14 cellular contexts compared by ENCODE assay signal in the genomic region with DNA sequence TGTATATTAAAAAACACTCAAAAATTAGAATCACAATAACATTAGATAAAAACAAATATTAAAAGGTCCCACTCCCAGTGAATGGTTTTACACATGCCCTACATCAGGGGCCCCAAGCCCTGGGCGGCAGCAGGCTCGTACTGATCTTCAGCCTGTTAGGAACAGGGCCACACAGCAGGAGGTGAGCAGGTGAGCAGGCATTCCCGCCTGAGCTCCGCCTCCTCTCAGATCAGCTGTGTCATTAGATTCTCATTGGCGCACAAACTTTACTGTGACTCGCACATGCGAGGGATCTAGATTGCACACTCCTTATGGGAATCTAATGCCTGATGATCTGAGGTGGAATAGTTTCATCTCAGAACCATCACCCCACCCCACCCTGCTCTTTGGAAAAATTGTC.
DNase-seq lines count a peak whose midpoint lies in the region; ATAC-seq and TF ChIP-seq lines count a peak whose summit lies in the region.
"Had no signal": no experiment of that assay in that cellular context is flagged by ENCODE, and none has a peak within 500 bp of the region (broad histone marks: within the 10 kb centered on the region; RNA-seq: fewer than 3 reads in every experiment).

No MANE protein-coding gene starts in this region.

- no peak overlapping the region for H3K27ac ChIP-seq in IMR-90 (ENCODE audit: insufficient read depth, low read length)
- peak overlapping the region; percentile 69 to 70 for H3K27ac ChIP-seq in ascending aorta
- no peak overlapping the region for H3K27ac ChIP-seq in mesendoderm (ENCODE audit: low read depth, low read length)
- H3K27ac ChIP-seq: 22Rv1, body of pancreas had no signal

- no TSS peak for BruUV-seq in IMR-90 (replicated peaks; lab: Mats Ljungman, UMichigan)

- H3K36me3 ChIP-seq in IMR-90 (ENCODE audit: control insufficient read depth, insufficient read depth, low read length) (peaks cover 8% of the 10 kb centered on the region), ascending aorta (peaks cover 0 to 14% of the 10 kb centered on the region in 2 donors), mesendoderm (ENCODE audit: control insufficient read depth, insufficient read depth, low read length) (no peaks in the 10 kb centered on the region)

- H3K9ac ChIP-seq in IMR-90 (ENCODE audit: low read depth, low read length) (no peak overlapping the region), mesendoderm (ENCODE audit: low read length) (no peak overlapping the region)

- H3K9me3 ChIP-seq in IMR-90 (ENCODE audit: control insufficient read depth, insufficient read depth, low read length) (no peaks in the 10 kb centered on the region), ascending aorta (no peaks in the 10 kb centered on the region)
- H3K9me3 ChIP-seq: body of pancreas, heart left ventricle, left lung had no signal

- H4K5ac ChIP-seq in IMR-90 (ENCODE audit: low read depth, low read length) (no peak overlapping the region), mesendoderm (ENCODE audit: low read length) (no peak overlapping the region)

- 100% methylated on average over 1 of the region's 7 CpGs; no CpG with 5 or more reads in 1 of the 2 experiments for WGBS in IMR-90 (ENCODE audit: extremely low coverage in 2 of 2, insufficient read length in 1 of 2), 2 experiments
- no CpG with 5 or more reads among the region's 7 CpGs for WGBS in mesendoderm (ENCODE audit: extremely low coverage, insufficient coverage, low lambda C conversion rate)

- H3K9me1 ChIP-seq in IMR-90 (ENCODE audit: insufficient read depth, low read length) = no peaks in the 10 kb centered on the region; the same call in 1 of the 2 replicates

- dilution Hi-C loops in IMR-90 (cut with HindIII; ENCODE audit: low sequenced_read_pairs, unreplicated experiment) = no loop called here

- H3K79me2 ChIP-seq in mesendoderm (ENCODE audit: control insufficient read depth, insufficient read depth, low read length) = no peaks in the 10 kb centered on the region

- H3K4me3 ChIP-seq in IMR-90 (ENCODE audit: insufficient read depth, low read depth, low read length) (no peak overlapping the region), ascending aorta (no peak overlapping the region), mesendoderm (ENCODE audit: low read length) (no peak overlapping the region)
- H3K4me3 ChIP-seq: body of pancreas, heart left ventricle, left lung had no signal

- H3K27me3 ChIP-seq in IMR-90 (ENCODE audit: control insufficient read depth, insufficient read depth, low read length) (no peaks in the 10 kb centered on the region), ascending aorta (no peaks in the 10 kb centered on the region), mesendoderm (ENCODE audit: insufficient read depth, low read length, poor library complexity) (no peaks in the 10 kb centered on the region)
- H3K27me3 ChIP-seq: body of pancreas, heart left ventricle, left lung had no signal

- no peak for ATAC-seq in IMR-90 (ENCODE audit: low read depth)
- ATAC-seq: body of pancreas, heart left ventricle, left lung had no signal

- H2BK15ac ChIP-seq in IMR-90 (ENCODE audit: low read depth, low read length) = no peak overlapping the region
- H2BK15ac ChIP-seq in mesendoderm (replicated peaks; ENCODE audit: low read depth) = no peak overlapping the region

- DNase-seq in DMS53 (lab: John Stamatoyannopoulos, UW) (peak; percentile 28), DMS53 treated with DMSO at 0.1 percent for 48 hours (lab: John Stamatoyannopoulos, UW; ENCODE audit: unreplicated experiment) (no peak), IMR-90 (no peak), ascending aorta (ENCODE audit: low spot score in 2 of 2) (no peak), mesendoderm (peak; percentile 31), D341Med (ENCODE audit: low spot score) (no peak), NCI-H1048 (lab: John Stamatoyannopoulos, UW) (no peak), NCI-H446 (lab: John Stamatoyannopoulos, UW) (no peak)
- DNase-seq: body of pancreas, Calu3, heart left ventricle, Right ventricle myocardium superior had no signal

- H2BK120ac ChIP-seq in IMR-90 (ENCODE audit: low read depth, low read length) (no peak overlapping the region), mesendoderm (ENCODE audit: low read depth, low read length) (no peak overlapping the region)

- intact Hi-C loops in IMR-90 (cut with micrococcal nuclease) (no loop called here), ascending aorta (cut with DNase I) (no loop called here)

- no peak overlapping the region for H2BK20ac ChIP-seq in IMR-90 (ENCODE audit: low read depth, low read length)

- H3K56ac ChIP-seq in IMR-90 (ENCODE audit: extremely low read depth, insufficient read depth, low read length) (no peak overlapping the region), mesendoderm (ENCODE audit: low read length) (no peak overlapping the region)

- H2AFZ ChIP-seq in IMR-90 (replicated peaks; ENCODE audit: low read length, poor library complexity) = no peak overlapping the region

- no peak overlapping the region for H3K14ac ChIP-seq in IMR-90 (replicated peaks; ENCODE audit: low read depth, low read length)

- H3K23ac ChIP-seq in IMR-90 (ENCODE audit: low read depth, low read length) (no peak overlapping the region), mesendoderm (ENCODE audit: low read length) (no peak overlapping the region)

- TF ChIP-seq POLR2A in IMR-90 (IDR thresholded peaks at IDR 0.05; ENCODE audit: low read depth, low read length) = no peak

- H3K4me1 ChIP-seq in IMR-90 (ENCODE audit: control insufficient read depth, insufficient read depth, low read length) = peaks cover 7% of the 10 kb centered on the region
- H3K4me1 ChIP-seq in ascending aorta = peaks cover 0 to 7% of the 10 kb centered on the region in 2 donors
- peaks cover 3% of the 10 kb centered on the region for H3K4me1 ChIP-seq in mesendoderm (ENCODE audit: control insufficient read depth, low read depth, low read length)
- H3K4me1 ChIP-seq: body of pancreas had no signal

- H2BK5ac ChIP-seq in IMR-90 (ENCODE audit: low read depth, low read length, poor library complexity, severe bottlenecking) = no peak overlapping the region
- no peak overlapping the region for H2BK5ac ChIP-seq in mesendoderm (ENCODE audit: low read length)

- no peak overlapping the region for H3K4me2 ChIP-seq in IMR-90 (ENCODE audit: low read depth, low read length)
- H3K4me2 ChIP-seq in mesendoderm (ENCODE audit: low read length) = no peak overlapping the region

- POLR2A ChIA-PET in IMR-90 (lab: Charles Lee; ENCODE audit: unreplicated experiment) = no interaction called here

- CTCF ChIA-PET in IMR-90 (lab: Yijun Ruan, JAX) = no interaction called here

- TF ChIP-seq RAD21 in IMR-90 (IDR thresholded peaks at IDR 0.05; ENCODE audit: low read length) = no peak

- H4K20me1 ChIP-seq in IMR-90 (ENCODE audit: insufficient read depth, low read length) = no peaks in the 10 kb centered on the region

- peak overlapping the region; percentile 37 for H2AK9ac ChIP-seq in IMR-90 (replicated peaks; ENCODE audit: low read depth, low read length, poor library complexity)

- H3K4ac ChIP-seq in IMR-90 (ENCODE audit: low read depth, low read length) (no peak overlapping the region), mesendoderm (ENCODE audit: low read depth, low read length) (no peak overlapping the region)

- TF ChIP-seq CTCF in IMR-90 (conservative IDR thresholded peaks at IDR 0.05; ENCODE audit: low read depth, low read length) = no peak
- no peak for TF ChIP-seq CTCF in ascending aorta (IDR thresholded peaks at IDR 0.05)

- H3K79me1 ChIP-seq in IMR-90 (ENCODE audit: low read depth in 1 of 2, low read length in 2 of 2) (peaks cover 4 to 13% of the 10 kb centered on the region in 2 experiments; a peak in 2 of 4 replicates), mesendoderm (ENCODE audit: low read length) (no peaks in the 10 kb centered on the region)

- no peak overlapping the region for H4K91ac ChIP-seq in IMR-90 (ENCODE audit: insufficient read depth, low read depth, low read length)

- H4K8ac ChIP-seq in IMR-90 (ENCODE audit: low read depth in 2 of 2, low read length in 2 of 2) (no peak overlapping the region), mesendoderm (ENCODE audit: low read depth, low read length) (no peak overlapping the region)

- H2AK5ac ChIP-seq in IMR-90 (ENCODE audit: low read depth, low read length) (peak overlapping the region; percentile 35; the same call in 1 of the 2 replicates), mesendoderm (ENCODE audit: low read length) (no peak overlapping the region)

- H3K18ac ChIP-seq in IMR-90 (ENCODE audit: low read depth, low read length) (no peak overlapping the region), mesendoderm (ENCODE audit: low read length) (no peak overlapping the region)

- in situ Hi-C loops in IMR-90 (cut with MboI; ENCODE audit: low sequenced_read_pairs) = no loop called here

TF ChIP-seq in IMR-90, 13 proteins besides CTCF, POLR2A, EP300 and RAD21 (continues in another document):
- TF ChIP-seq MXI1 (IDR thresholded peaks at IDR 0.05; ENCODE audit: borderline replicate concordance, low read depth, low read length) (no peak), FOS (IDR thresholded peaks at IDR 0.05; ENCODE audit: low read depth, low read length) (no peak), MAZ (IDR thresholded peaks at IDR 0.05; ENCODE audit: borderline replicate concordance, low read depth, low read length) (no peak), CHD1 (IDR thresholded peaks at IDR 0.05; ENCODE audit: low read depth, low read length) (no peak), RFX5 (IDR thresholded peaks at IDR 0.05; ENCODE audit: low read depth, low read length) (no peak), BHLHE40 (IDR thresholded peaks at IDR 0.05; ENCODE audit: low read depth, low read length) (no peak), ELK1 (IDR thresholded peaks at IDR 0.05; ENCODE audit: borderline replicate concordance, low read depth, low read length) (no peak), SMC3 (IDR thresholded peaks at IDR 0.05; ENCODE audit: low read depth, low read length) (no peak), RCOR1 (IDR thresholded peaks at IDR 0.05; ENCODE audit: insufficient replicate concordance, low read length) (no peak)
- TF ChIP-seq, protein P1, sequence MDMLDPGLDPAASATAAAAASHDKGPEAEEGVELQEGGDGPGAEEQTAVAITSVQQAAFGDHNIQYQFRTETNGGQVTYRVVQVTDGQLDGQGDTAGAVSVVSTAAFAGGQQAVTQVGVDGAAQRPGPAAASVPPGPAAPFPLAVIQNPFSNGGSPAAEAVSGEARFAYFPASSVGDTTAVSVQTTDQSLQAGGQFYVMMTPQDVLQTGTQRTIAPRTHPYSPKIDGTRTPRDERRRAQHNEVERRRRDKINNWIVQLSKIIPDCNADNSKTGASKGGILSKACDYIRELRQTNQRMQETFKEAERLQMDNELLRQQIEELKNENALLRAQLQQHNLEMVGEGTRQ (IDR thresholded peaks at IDR 0.05; ENCODE audit: low read depth, low read length) = no peak

Comparison
In these comparisons a context has a peak if more than half of its experiments do, and no peak if none do; other contexts are left out.
1. DNase-seq: peak in DMS53 (single experiment) and mesendoderm (single experiment); none in DMS53 treated with DMSO at 0.1 percent for 48 hours (single experiment), IMR-90 (single experiment), ascending aorta (0 of 2), D341Med (single experiment), NCI-H1048 (single experiment) and NCI-H446 (0 of 2).
2. H3K27ac ChIP-seq: peak in ascending aorta (2 of 2); none in IMR-90 (single experiment) and mesendoderm (single experiment).